1 cellular context compared by ENCODE assay signal in genomic region chr15:69224383-69224782, GRCh38.
TF ChIP-seq lines count a peak whose summit lies in the region.

No MANE protein-coding gene starts in this region.

TF ChIP-seq in HepG2, 621 proteins besides CTCF, POLR2A, EP300 and RAD21 (continued from another document and continues in another):
- no peak for TF ChIP-seq ZNF724P (CRISPR knock-in tag; IDR thresholded peaks at IDR 0.05; ENCODE audit: borderline replicate concordance)
- no peak for TF ChIP-seq CCAR2 (optimal IDR thresholded peaks at IDR 0.05; ENCODE audit: low read depth, low read length)
- no peak for TF ChIP-seq NFIB (CRISPR knock-in tag; IDR thresholded peaks at IDR 0.05; ENCODE audit: borderline replicate concordance)
- TF ChIP-seq ZSCAN20 (CRISPR knock-in tag; IDR thresholded peaks at IDR 0.05; ENCODE audit: borderline replicate concordance), result no peak
- TF ChIP-seq HMGXB4 (CRISPR knock-in tag; IDR thresholded peaks at IDR 0.05; ENCODE audit: borderline replicate concordance in 1 of 2, low read depth in 1 of 2), result peak in 1 of 2 experiments; percentile 53; a peak in 1 of 4 replicates
- no peak for TF ChIP-seq RFX1 (IDR thresholded peaks at IDR 0.05)
- TF ChIP-seq BRCA1 (CRISPR knock-in tag; IDR thresholded peaks at IDR 0.05), result no peak
- TF ChIP-seq ZNF234 (CRISPR knock-in tag; conservative IDR thresholded peaks at IDR 0.05), result no peak
- TF ChIP-seq ZFP90 (CRISPR knock-in tag; IDR thresholded peaks at IDR 0.05; ENCODE audit: borderline replicate concordance), result no peak
- TF ChIP-seq MZF1 (CRISPR knock-in tag; IDR thresholded peaks at IDR 0.05; ENCODE audit: borderline replicate concordance), result no peak
- no peak for TF ChIP-seq HNRNPK (IDR thresholded peaks at IDR 0.05; ENCODE audit: low read depth, low read length, poor library complexity, severe bottlenecking)
- no peak for TF ChIP-seq FLYWCH1 (CRISPR knock-in tag; IDR thresholded peaks at IDR 0.05)
- no peak for TF ChIP-seq FOXA1 (IDR thresholded peaks at IDR 0.05)
- peak; percentile 47 for TF ChIP-seq FOXA1 (CRISPR knock-in tag; IDR thresholded peaks at IDR 0.05)
- TF ChIP-seq NR0B2 (CRISPR knock-in tag; IDR thresholded peaks at IDR 0.05), result 0 out of 2 replicates have a peak, but pooled peaks have one; percentile 31
- 0 out of 2 replicates have a peak, but pooled peaks have one; percentile 65 for TF ChIP-seq ZBTB25 (CRISPR knock-in tag; IDR thresholded peaks at IDR 0.05)
- no peak; the same call in 1 of the 2 replicates for TF ChIP-seq MIXL1 (CRISPR knock-in tag; IDR thresholded peaks at IDR 0.05)
- TF ChIP-seq HINFP (CRISPR knock-in tag; IDR thresholded peaks at IDR 0.05; ENCODE audit: low read depth), result no peak
- peak; percentile 58; the same call in 1 of the 2 replicates for TF ChIP-seq ZNF607 (CRISPR knock-in tag; IDR thresholded peaks at IDR 0.05; ENCODE audit: borderline replicate concordance)
- TF ChIP-seq TRIM24 (CRISPR knock-in tag; IDR thresholded peaks at IDR 0.05), result no peak; the same call in none of the 2 replicates
- no peak for TF ChIP-seq MLXIP (CRISPR knock-in tag; IDR thresholded peaks at IDR 0.05; ENCODE audit: borderline replicate concordance)
- peak; percentile 66; the same call in 1 of the 2 replicates for TF ChIP-seq ZMAT3 (CRISPR knock-in tag; conservative IDR thresholded peaks at IDR 0.05)
- no peak for TF ChIP-seq ZBTB40 (IDR thresholded peaks at IDR 0.05)
- TF ChIP-seq ZBTB40 (CRISPR knock-in tag; IDR thresholded peaks at IDR 0.05), result peak; percentile 30; the same call in 1 of the 2 replicates
- peak; percentile 70 for TF ChIP-seq NFIC (IDR thresholded peaks at IDR 0.05; ENCODE audit: low read length)
- no peak for TF ChIP-seq ZFYVE20 (CRISPR knock-in tag; IDR thresholded peaks at IDR 0.05; ENCODE audit: borderline replicate concordance, low read depth)
- TF ChIP-seq ZBTB38 (CRISPR knock-in tag; IDR thresholded peaks at IDR 0.05), result no peak
- TF ChIP-seq NFE2L1 (CRISPR knock-in tag; IDR thresholded peaks at IDR 0.05; ENCODE audit: borderline replicate concordance), result no peak
- TF ChIP-seq ZNF264 (CRISPR knock-in tag; IDR thresholded peaks at IDR 0.05), result peak; percentile 58; the same call in 1 of the 2 replicates
- no peak for TF ChIP-seq HBP1 (CRISPR knock-in tag; IDR thresholded peaks at IDR 0.05; ENCODE audit: low read depth)
- TF ChIP-seq FOXM1 (CRISPR knock-in tag; IDR thresholded peaks at IDR 0.05), result no peak
- TF ChIP-seq CREB1 (IDR thresholded peaks at IDR 0.05), result no peak
- TF ChIP-seq CREB1 (CRISPR knock-in tag; IDR thresholded peaks at IDR 0.05), result peak; percentile 64; the same call in 1 of the 2 replicates
- TF ChIP-seq ZBTB7B (CRISPR knock-in tag; IDR thresholded peaks at IDR 0.05), result peak; percentile 52; the same call in 1 of the 2 replicates
- TF ChIP-seq ZNF317 (CRISPR knock-in tag; IDR thresholded peaks at IDR 0.05), result no peak
- TF ChIP-seq ZNF687 (CRISPR knock-in tag; IDR thresholded peaks at IDR 0.05), result no peak
- TF ChIP-seq TEAD3 (CRISPR knock-in tag; optimal IDR thresholded peaks at IDR 0.05; ENCODE audit: borderline replicate concordance), result peak; percentile 89
- no peak for TF ChIP-seq ZNF549 (CRISPR knock-in tag; IDR thresholded peaks at IDR 0.05)
